In the genomic region with DNA sequence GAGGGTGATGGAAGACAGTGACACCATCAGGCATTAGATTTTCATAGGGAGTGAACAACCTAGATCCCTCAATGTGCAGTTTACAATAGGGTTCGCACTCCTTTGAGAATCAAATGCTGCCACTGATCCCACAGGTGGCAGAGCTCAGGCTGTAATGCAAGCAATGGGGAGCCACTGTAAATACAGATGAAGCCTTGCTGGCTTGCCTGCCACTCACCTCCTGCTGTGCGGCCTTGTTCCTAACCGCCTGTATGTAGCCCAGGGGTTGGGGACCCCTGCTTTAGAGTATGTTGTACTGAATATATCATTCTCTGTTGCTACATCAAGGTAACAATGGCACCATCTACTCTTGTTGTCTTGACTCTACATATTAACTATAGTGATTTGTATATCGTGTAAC, we compare ENCODE assay signal across 20 cellular contexts. TPM values are rescaled to one million over a fixed set of nuclear protein-coding genes. Genes with fewer than 3 reads are reported as not detected.
A peak's percentile ranks its signal among the peaks of the same experiment; 100 is the strongest.
DNase-seq lines count a peak whose midpoint lies in the region.
"Had no signal": no experiment of that assay in that cellular context is flagged by ENCODE, and none has a peak within 500 bp of the region (broad histone marks: within the 10 kb centered on the region; RNA-seq: fewer than 3 reads in every experiment).

No MANE protein-coding gene starts in this region.

- peaks cover 6% of the 10 kb centered on the region for H3K4me1 Mint-ChIP-seq in activated CD4-positive, alpha-beta memory T cell treated with anti-CD3 and anti-CD28 coated beads, Interleukin-2, amount 10 ng/mL, durations not matched to agents 7 days and 5 days
- H3K4me1 Mint-ChIP-seq in activated CD4-positive, alpha-beta T cell treated with anti-CD3 and anti-CD28 coated beads, Interleukin-2, amount 10 ng/mL, durations not matched to agents 7 days and 5 days, result peaks cover 2% of the 10 kb centered on the region

- H3K27ac ChIP-seq in caudate nucleus (ENCODE audit: low read depth, low read length), result peak overlapping the region; percentile 80
- H3K27ac ChIP-seq in layer of hippocampus (ENCODE audit: low read depth, low read length), result peak overlapping the region; percentile 71
- peak overlapping the region; percentile 36 for H3K27ac ChIP-seq in skeletal muscle tissue (ENCODE audit: low read depth, low read length)
- H3K27ac ChIP-seq: Peyer's patch had no signal

- no peaks in the 10 kb centered on the region for H3K9me3 ChIP-seq in skeletal muscle tissue (ENCODE audit: control insufficient read depth in 3 of 3, low read length in 3 of 3)
- H3K9me3 ChIP-seq: A549, BE2C, MG63, Peyer's patch had no signal

- POLR2A ChIA-PET in activated CD4-positive, alpha-beta memory T cell treated with anti-CD3 and anti-CD28 coated beads, Interleukin-2, amount 10 ng/mL, durations not matched to agents 7 days and 5 days (lab: Charles Lee), result no interaction called here
- POLR2A ChIA-PET in activated CD4-positive, alpha-beta T cell treated with anti-CD3 and anti-CD28 coated beads, Interleukin-2, amount 10 ng/mL, durations not matched to agents 7 days and 5 days (lab: Charles Lee), result no interaction called here

- H3K36me3 ChIP-seq in skeletal muscle tissue (ENCODE audit: control insufficient read depth in 3 of 3, insufficient read depth in 3 of 3, low read length in 3 of 3), result no peaks in the 10 kb centered on the region
- H3K36me3 ChIP-seq: BE2C, MG63, Peyer's patch had no signal

- DNase-seq in NCI-H146 (lab: John Stamatoyannopoulos, UW) (peak; percentile 74), caudate nucleus (lab: John Stamatoyannopoulos, UW) (no peak), LoVo (ENCODE audit: low spot score) (no peak), SKM-1 (lab: John Stamatoyannopoulos, UW; ENCODE audit: unreplicated experiment) (no peak)
- no peak for DNase-seq in activated CD4-positive, alpha-beta memory T cell treated with anti-CD3 and anti-CD28 coated beads, Interleukin-2, amount 10 ng/mL, durations not matched to agents 7 days and 5 days
- no peak for DNase-seq in activated CD4-positive, alpha-beta T cell treated with anti-CD3 and anti-CD28 coated beads, Interleukin-2, amount 10 ng/mL, durations not matched to agents 7 days and 5 days
- DNase-seq: BE2C, EL, GF-D8, Kasumi-1, MG63, NCI-H1436, NCI-H2029, NCI-H226, NCI-H524 treated with DMSO at 0.1 percent for 48 hours, Peyer's patch had no signal

- no peaks in the 10 kb centered on the region for H3K9me3 Mint-ChIP-seq in activated CD4-positive, alpha-beta memory T cell treated with anti-CD3 and anti-CD28 coated beads, Interleukin-2, amount 10 ng/mL, durations not matched to agents 7 days and 5 days
- H3K9me3 Mint-ChIP-seq in activated CD4-positive, alpha-beta T cell treated with anti-CD3 and anti-CD28 coated beads, Interleukin-2, amount 10 ng/mL, durations not matched to agents 7 days and 5 days, result no peaks in the 10 kb centered on the region

- H3K36me3 Mint-ChIP-seq in activated CD4-positive, alpha-beta memory T cell treated with anti-CD3 and anti-CD28 coated beads, Interleukin-2, amount 10 ng/mL, durations not matched to agents 7 days and 5 days (ENCODE audit: low read depth), result no peaks in the 10 kb centered on the region
- H3K36me3 Mint-ChIP-seq in activated CD4-positive, alpha-beta T cell treated with anti-CD3 and anti-CD28 coated beads, Interleukin-2, amount 10 ng/mL, durations not matched to agents 7 days and 5 days (ENCODE audit: low read depth), result no peaks in the 10 kb centered on the region

- H3K4me3 ChIP-seq in skeletal muscle tissue (ENCODE audit: low read length in 3 of 3), result no peak overlapping the region
- H3K4me3 ChIP-seq: A549, MG63, Peyer's patch had no signal

- no peaks in the 10 kb centered on the region for H3K27me3 ChIP-seq in layer of hippocampus (ENCODE audit: control insufficient read depth, insufficient read depth, low read length)
- H3K27me3 ChIP-seq in skeletal muscle tissue (ENCODE audit: control insufficient read depth in 3 of 3, insufficient read depth in 3 of 3, low read length in 3 of 3), result no peaks in the 10 kb centered on the region
- H3K27me3 ChIP-seq: MG63, Peyer's patch had no signal

- H3K9ac ChIP-seq in skeletal muscle tissue (ENCODE audit: low read depth in 1 of 3, low read length in 3 of 3), result no peak overlapping the region

- CTCF ChIA-PET in activated CD4-positive, alpha-beta memory T cell treated with anti-CD3 and anti-CD28 coated beads, Interleukin-2, amount 10 ng/mL, durations not matched to agents 7 days and 5 days (lab: Charles Lee), result no interaction called here
- CTCF ChIA-PET in activated CD4-positive, alpha-beta T cell treated with anti-CD3 and anti-CD28 coated beads, Interleukin-2, amount 10 ng/mL, durations not matched to agents 7 days and 5 days (lab: Charles Lee), result no interaction called here

- no peak overlapping the region for H3K27ac Mint-ChIP-seq in activated CD4-positive, alpha-beta memory T cell treated with anti-CD3 and anti-CD28 coated beads, Interleukin-2, amount 10 ng/mL, durations not matched to agents 7 days and 5 days
- no peak overlapping the region for H3K27ac Mint-ChIP-seq in activated CD4-positive, alpha-beta T cell treated with anti-CD3 and anti-CD28 coated beads, Interleukin-2, amount 10 ng/mL, durations not matched to agents 7 days and 5 days

- peaks cover 42 to 49% (median 49%) of the 10 kb centered on the region in 3 donors for H3K4me1 ChIP-seq in skeletal muscle tissue (ENCODE audit: control insufficient read depth in 3 of 3, insufficient read depth in 3 of 3, low read length in 3 of 3)
- H3K4me1 ChIP-seq: BE2C, Peyer's patch had no signal

- no peaks in the 10 kb centered on the region for H3K27me3 Mint-ChIP-seq in activated CD4-positive, alpha-beta memory T cell treated with anti-CD3 and anti-CD28 coated beads, Interleukin-2, amount 10 ng/mL, durations not matched to agents 7 days and 5 days
- H3K27me3 Mint-ChIP-seq in activated CD4-positive, alpha-beta T cell treated with anti-CD3 and anti-CD28 coated beads, Interleukin-2, amount 10 ng/mL, durations not matched to agents 7 days and 5 days, result peaks cover 5% of the 10 kb centered on the region

- H3K4me3 Mint-ChIP-seq in activated CD4-positive, alpha-beta memory T cell treated with anti-CD3 and anti-CD28 coated beads, Interleukin-2, amount 10 ng/mL, durations not matched to agents 7 days and 5 days, result no peak overlapping the region
- H3K4me3 Mint-ChIP-seq in activated CD4-positive, alpha-beta T cell treated with anti-CD3 and anti-CD28 coated beads, Interleukin-2, amount 10 ng/mL, durations not matched to agents 7 days and 5 days, result no peak overlapping the region

RNA-seq across cellular contexts. Expression of gene TPD52L1, which starts 37.1 kb away (rescaled TPM):
- total RNA-seq in skeletal muscle tissue, result 14.6 TPM
- not detected for total RNA-seq in activated CD4-positive, alpha-beta memory T cell treated with anti-CD3 and anti-CD28 coated beads, Interleukin-2, amount 10 ng/mL, durations not matched to agents 7 days and 5 days
- not detected for total RNA-seq in activated CD4-positive, alpha-beta T cell treated with anti-CD3 and anti-CD28 coated beads, Interleukin-2, amount 10 ng/mL, durations not matched to agents 7 days and 5 days
- total RNA-seq: OCI-LY7 had no signal

Comparison
In these comparisons a context has a peak if more than half of its experiments do, and no peak if none do; other contexts are left out.
1. RNA of gene TPD52L1, which starts 37.1 kb away (total RNA-seq): 14.6 TPM in skeletal muscle tissue (single experiment); not detected in activated CD4-positive, alpha-beta memory T cell treated with anti-CD3 and anti-CD28 coated beads, Interleukin-2, amount 10 ng/mL, durations not matched to agents 7 days and 5 days and not detected in activated CD4-positive, alpha-beta T cell treated with anti-CD3 and anti-CD28 coated beads, Interleukin-2, amount 10 ng/mL, durations not matched to agents 7 days and 5 days; every median in the first group is over 10 times any median in the second.
2. Peak in every context shown above with its lines, with median percentiles within 50 percentile points of each other: H3K27ac ChIP-seq.